ENCODE assay signal across 27 cellular contexts in genomic region chr2:99935662-99936061, GRCh38.
"Had no signal": no experiment of that assay in that cellular context is flagged by ENCODE, and none has a peak within 500 bp of the region (broad histone marks: within the 10 kb centered on the region; RNA-seq: fewer than 3 reads in every experiment).

No MANE protein-coding gene starts in this region.

- H3K36me3 Mint-ChIP-seq: activated CD4-positive, alpha-beta memory T cell treated with anti-CD3 and anti-CD28 coated beads for 36 hours; activated naive CD4-positive, alpha-beta T cell treated with anti-CD3 and anti-CD28 coated beads, Interleukin-2, amount 50 U/mL, for 72 hours; WTC11 had no signal

- H3K27me3 Mint-ChIP-seq: activated CD4-positive, alpha-beta memory T cell treated with anti-CD3 and anti-CD28 coated beads for 36 hours; activated CD4-positive, alpha-beta T cell treated with anti-CD3 and anti-CD28 coated beads, Interleukin-2, amount 10 ng/mL, durations not matched to agents 7 days and 5 days; activated naive CD8-positive, alpha-beta T cell treated with anti-CD3 and anti-CD28 coated beads, Interleukin-2, amount 50 U/mL, for 24 hours had no signal

- H3K4me3 ChIP-seq: ascending aorta, body of pancreas, MG63 had no signal

- H3K27me3 ChIP-seq: ascending aorta, body of pancreas, MG63 had no signal

- H3K9me3 ChIP-seq: ascending aorta, body of pancreas, MG63 had no signal

- ATAC-seq: activated naive CD4-positive, alpha-beta T cell treated with anti-CD3 and anti-CD28 coated beads, Interleukin-2, amount 50 U/mL, for 72 hours; activated naive CD8-positive, alpha-beta T cell treated with anti-CD3 and anti-CD28 coated beads, Interleukin-2, amount 50 U/mL, for 24 hours; activated T-cell treated with anti-CD3 and anti-CD28 coated beads, Interleukin-2, amount 50 U/mL, for 4 hours; body of pancreas; PC-3; WTC11 had no signal

- DNase-seq: activated CD4-positive, alpha-beta memory T cell treated with anti-CD3 and anti-CD28 coated beads for 36 hours; activated CD4-positive, alpha-beta T cell treated with anti-CD3 and anti-CD28 coated beads for 1 hour; activated CD4-positive, alpha-beta T cell treated with anti-CD3 and anti-CD28 coated beads, Interleukin-2, amount 10 ng/mL, durations not matched to agents 7 days and 5 days; activated CD8-positive, alpha-beta memory T cell treated with anti-CD3 and anti-CD28 coated beads for 24 hours; activated effector memory CD4-positive, alpha-beta T cell treated with anti-CD3 and anti-CD28 coated beads, Interleukin-2, amount 50 U/mL, for 16 hours; activated naive CD4-positive, alpha-beta T cell treated with Interleukin-2 at 50 U/mL for 16 hours; activated naive CD8-positive, alpha-beta T cell treated with anti-CD3 and anti-CD28 coated beads, Interleukin-2, amount 50 U/mL, for 24 hours; activated T-cell treated with anti-CD3 and anti-CD28 coated beads, Interleukin-2, amount 50 U/mL, for 4 hours; amniotic stem cell; body of pancreas; central memory CD4-positive, alpha-beta T cell; MG63; MV-4-11; NCI-H1092 treated with DMSO at 0.1 percent for 48 hours; NCI-H1417 treated with DMSO at 0.1 percent for 48 hours; NCI-H1694; NCI-H2029; NCI-H2107; NCI-H446; PC-3; SHP77 treated with DMSO at 0.1 percent for 48 hours; T-helper 9 cell had no signal

- H3K9me3 Mint-ChIP-seq: activated naive CD4-positive, alpha-beta T cell treated with anti-CD3 and anti-CD28 coated beads, Interleukin-2, amount 50 U/mL, for 72 hours; activated naive CD8-positive, alpha-beta T cell treated with anti-CD3 and anti-CD28 coated beads, Interleukin-2, amount 50 U/mL, for 24 hours; activated T-cell treated with anti-CD3 and anti-CD28 coated beads, Interleukin-2, amount 50 U/mL, for 4 hours; T-helper 1 cell treated with Interleukin-12 subunit alpha and Interleukin-12 subunit beta and Interleukin-4 antibody, amounts not matched to agents 30 μg/mL and 1 μg/mL, for 36 hours had no signal

- H3K36me3 ChIP-seq: ascending aorta, MG63 had no signal

- H3K4me3 Mint-ChIP-seq: activated CD4-positive, alpha-beta memory T cell treated with anti-CD3 and anti-CD28 coated beads for 36 hours; activated CD4-positive, alpha-beta T cell treated with anti-CD3 and anti-CD28 coated beads, Interleukin-2, amount 10 ng/mL, durations not matched to agents 7 days and 5 days; activated naive CD8-positive, alpha-beta T cell treated with anti-CD3 and anti-CD28 coated beads, Interleukin-2, amount 50 U/mL, for 24 hours; activated T-cell treated with anti-CD3 and anti-CD28 coated beads, Interleukin-2, amount 50 U/mL, for 4 hours; T-helper 1 cell treated with Interleukin-12 subunit alpha and Interleukin-12 subunit beta and Interleukin-4 antibody, amounts not matched to agents 30 μg/mL and 1 μg/mL, for 36 hours; WTC11 had no signal

- H3K27ac ChIP-seq: ascending aorta, body of pancreas had no signal

- H3K4me1 Mint-ChIP-seq: activated CD4-positive, alpha-beta T cell treated with anti-CD3 and anti-CD28 coated beads, Interleukin-2, amount 10 ng/mL, durations not matched to agents 7 days and 5 days had no signal

- H3K4me1 ChIP-seq: ascending aorta, body of pancreas had no signal

- FAIRE-seq: bronchial epithelial cell had no signal

- H3K27ac Mint-ChIP-seq: activated CD4-positive, alpha-beta memory T cell treated with anti-CD3 and anti-CD28 coated beads for 36 hours; activated CD4-positive, alpha-beta T cell treated with anti-CD3 and anti-CD28 coated beads, Interleukin-2, amount 10 ng/mL, durations not matched to agents 7 days and 5 days; activated naive CD4-positive, alpha-beta T cell treated with anti-CD3 and anti-CD28 coated beads, Interleukin-2, amount 50 U/mL, for 72 hours; activated naive CD8-positive, alpha-beta T cell treated with anti-CD3 and anti-CD28 coated beads, Interleukin-2, amount 50 U/mL, for 24 hours; T-helper 1 cell treated with Interleukin-12 subunit alpha and Interleukin-12 subunit beta and Interleukin-4 antibody, amounts not matched to agents 30 μg/mL and 1 μg/mL, for 36 hours; WTC11 had no signal
